Comparison of ENCODE assay signal across 15 cellular contexts in genomic region chr1:27593341-27594326, GRCh38. TPM values are rescaled to one million over a fixed set of nuclear protein-coding genes. Genes with fewer than 3 reads are reported as not detected.
DNase-seq lines count a peak whose midpoint lies in the region; ATAC-seq, FAIRE-seq and TF ChIP-seq lines count a peak whose summit lies in the region.
"Had no signal": no experiment of that assay in that cellular context is flagged by ENCODE, and none has a peak within 500 bp of the region (broad histone marks: within the 10 kb centered on the region; RNA-seq: fewer than 3 reads in every experiment).

No MANE protein-coding gene starts in this region.

- TF ChIP-seq POLR2A in IMR-90 (IDR thresholded peaks at IDR 0.05; ENCODE audit: low read depth, low read length) (no peak), GM18505 (IDR thresholded peaks at IDR 0.05; ENCODE audit: borderline replicate concordance, extremely low read depth, insufficient read depth, insufficient read length) (no peak)

- H4K5ac ChIP-seq in IMR-90 (ENCODE audit: low read depth, low read length) = no peak overlapping the region

- H3K4me3 ChIP-seq in IMR-90 (ENCODE audit: insufficient read depth, low read depth, low read length) = no peak overlapping the region
- no peak overlapping the region for H3K4me3 ChIP-seq in astrocyte (ENCODE audit: insufficient read depth, low read depth, low read length)
- H3K4me3 ChIP-seq in lower lobe of right lung = no peak overlapping the region
- H3K4me3 ChIP-seq: prostate gland had no signal

- H3K4me1 ChIP-seq in IMR-90 (ENCODE audit: control insufficient read depth, insufficient read depth, low read length) (peaks cover 73% of the 10 kb centered on the region), astrocyte (ENCODE audit: insufficient read depth, low read length) (peaks cover 82% of the 10 kb centered on the region), lower lobe of right lung (peaks cover 72% of the 10 kb centered on the region)

- H4K8ac ChIP-seq in IMR-90 (ENCODE audit: low read depth in 2 of 2, low read length in 2 of 2) = no peak overlapping the region

- 0 out of 2 replicates have a peak overlapping the region, but pooled peaks have one; percentile 93 for H2AK5ac ChIP-seq in IMR-90 (ENCODE audit: low read depth, low read length)

- H3K4ac ChIP-seq in IMR-90 (ENCODE audit: low read depth, low read length) = no peak overlapping the region

- no peak overlapping the region for H3K18ac ChIP-seq in IMR-90 (ENCODE audit: low read depth, low read length)

- H3K79me1 ChIP-seq in IMR-90 (ENCODE audit: low read depth in 1 of 2, low read length in 2 of 2) = peaks cover 39 to 99% of the 10 kb centered on the region in 2 experiments

- no peaks in the 10 kb centered on the region for H3K27me3 Mint-ChIP-seq in astrocyte (ENCODE audit: low read depth, unreplicated experiment)
- H3K27me3 Mint-ChIP-seq: CD4-positive, alpha-beta T cell had no signal

- no peak overlapping the region for H2BK120ac ChIP-seq in IMR-90 (ENCODE audit: low read depth, low read length)

- H3K27me3 ChIP-seq in IMR-90 (ENCODE audit: control insufficient read depth, insufficient read depth, low read length) = no peaks in the 10 kb centered on the region
- no peaks in the 10 kb centered on the region for H3K27me3 ChIP-seq in astrocyte (ENCODE audit: insufficient read depth, low read length)
- no peaks in the 10 kb centered on the region for H3K27me3 ChIP-seq in lower lobe of right lung (ENCODE audit: low read depth)

- FAIRE-seq in astrocyte (lab: Jason Lieb, UNC) = no peak

- H3K9me3 ChIP-seq in IMR-90 (ENCODE audit: control insufficient read depth, insufficient read depth, low read length) (no peaks in the 10 kb centered on the region), astrocyte (ENCODE audit: insufficient read depth, low read depth, low read length) (no peaks in the 10 kb centered on the region), lower lobe of right lung (no peaks in the 10 kb centered on the region)
- H3K9me3 ChIP-seq: prostate gland had no signal

- H2AFZ ChIP-seq in IMR-90 (replicated peaks; ENCODE audit: low read length, poor library complexity) (no peak overlapping the region), astrocyte (ENCODE audit: low read depth, low read length) (no peak overlapping the region)

- no peaks in the 10 kb centered on the region for H3K36me3 Mint-ChIP-seq in astrocyte (ENCODE audit: low read depth, unreplicated experiment)

- H4K20me1 ChIP-seq in IMR-90 (ENCODE audit: insufficient read depth, low read length) = peaks cover 92% of the 10 kb centered on the region
- peaks cover 100% of the 10 kb centered on the region for H4K20me1 ChIP-seq in astrocyte (ENCODE audit: insufficient read depth, low read length)

- H3K36me3 ChIP-seq in IMR-90 (ENCODE audit: control insufficient read depth, insufficient read depth, low read length) (peaks cover 3% of the 10 kb centered on the region; the same call in 1 of the 2 replicates), astrocyte (ENCODE audit: insufficient read depth, low read length) (peaks cover 4% of the 10 kb centered on the region), lower lobe of right lung (no peaks in the 10 kb centered on the region)
- H3K36me3 ChIP-seq: prostate gland had no signal

- in situ Hi-C loops in IMR-90 (cut with MboI; ENCODE audit: low sequenced_read_pairs) = no loop called here

- H3K9ac ChIP-seq in IMR-90 (ENCODE audit: low read depth, low read length) (no peak overlapping the region), astrocyte (ENCODE audit: low read length) (no peak overlapping the region)

- CTCF ChIA-PET in IMR-90 (lab: Yijun Ruan, JAX) = interaction anchor here (0.7 to 0.9 kb wide), 2 partner anchors 18 to 34 kb away, joined by 3 read pairs; no protein-coding TSS in a partner anchor

- POLR2A ChIA-PET in IMR-90 (lab: Charles Lee; ENCODE audit: unreplicated experiment) = no interaction called here

- no peak overlapping the region for H2BK15ac ChIP-seq in IMR-90 (ENCODE audit: low read depth, low read length)

- no peak overlapping the region for H3K4me2 ChIP-seq in IMR-90 (ENCODE audit: low read depth, low read length)
- peak overlapping the region; percentile 78 for H3K4me2 ChIP-seq in astrocyte (ENCODE audit: low read length)

- TF ChIP-seq CTCF in IMR-90 (conservative IDR thresholded peaks at IDR 0.05; ENCODE audit: low read depth, low read length) = no peak
- no peak for TF ChIP-seq CTCF in astrocyte (IDR thresholded peaks at IDR 0.05; ENCODE audit: insufficient read depth, low read depth, low read length)
- TF ChIP-seq CTCF in lower lobe of right lung (IDR thresholded peaks at IDR 0.05) = no peak

- H4K91ac ChIP-seq in IMR-90 (ENCODE audit: insufficient read depth, low read depth, low read length) = no peak overlapping the region

- H2BK5ac ChIP-seq in IMR-90 (ENCODE audit: low read depth, low read length, poor library complexity, severe bottlenecking) = no peak overlapping the region

- H3K23ac ChIP-seq in IMR-90 (ENCODE audit: low read depth, low read length) = no peak overlapping the region

- H2BK20ac ChIP-seq in IMR-90 (ENCODE audit: low read depth, low read length) = no peak overlapping the region

- no peak for DNase-seq in IMR-90
- DNase-seq in astrocyte (ENCODE audit: low read depth) = no peak
- no peak for DNase-seq in lower lobe of right lung
- DNase-seq in OCI-M2 (lab: John Stamatoyannopoulos, UW; ENCODE audit: unreplicated experiment) = no peak
- DNase-seq in HPDE6-E6E7 (ENCODE audit: extremely low spot score) = no peak
- DNase-seq: activated CD4-positive, CD25-positive, alpha-beta regulatory T cell; activated T-cell treated with anti-CD3 and anti-CD28 coated beads, Interleukin-2, amount 50 U/mL, for 1 hour; CD4-positive, alpha-beta T cell; HCEC 1CT; Karpas-422 had no signal

- H3K56ac ChIP-seq in IMR-90 (ENCODE audit: extremely low read depth, insufficient read depth, low read length) = no peak overlapping the region

- H3K27ac ChIP-seq in IMR-90 (ENCODE audit: insufficient read depth, low read length) (no peak overlapping the region), astrocyte (ENCODE audit: low read depth, low read length) (no peak overlapping the region), lower lobe of right lung (peak overlapping the region; percentile 18), temporal lobe (ENCODE audit: low read depth, low read length) (peak overlapping the region; percentile 10)

- peaks cover 16% of the 10 kb centered on the region for H3K4me1 Mint-ChIP-seq in astrocyte (ENCODE audit: low read depth, unreplicated experiment)

- peaks cover 41% of the 10 kb centered on the region for H3K9me1 ChIP-seq in IMR-90 (ENCODE audit: insufficient read depth, low read length)

- peak overlapping the region; percentile 23 for H3K4me3 Mint-ChIP-seq in astrocyte (ENCODE audit: unreplicated experiment)
- H3K4me3 Mint-ChIP-seq: CD4-positive, alpha-beta T cell had no signal

- peaks cover 90% of the 10 kb centered on the region for H3K79me2 ChIP-seq in astrocyte (ENCODE audit: insufficient read depth, low read length)

- no peaks in the 10 kb centered on the region for H3K9me3 Mint-ChIP-seq in astrocyte (ENCODE audit: unreplicated experiment)
- H3K9me3 Mint-ChIP-seq: CD4-positive, alpha-beta T cell had no signal

- peak overlapping the region; percentile 75 for H3K27ac Mint-ChIP-seq in astrocyte (ENCODE audit: unreplicated experiment)
- H3K27ac Mint-ChIP-seq: CD4-positive, alpha-beta T cell had no signal

- dilution Hi-C loops in IMR-90 (cut with HindIII; ENCODE audit: low sequenced_read_pairs, unreplicated experiment) = no loop called here

- intact Hi-C loops in IMR-90 (cut with micrococcal nuclease) (no loop called here), lower lobe of right lung (cut with DNase I) (no loop called here)

- ATAC-seq in IMR-90 (ENCODE audit: low read depth) (no peak), lower lobe of right lung (no peak), GM19351 (IDR thresholded peaks at IDR 0.05; ENCODE audit: unreplicated experiment) (no peak), GM18505 (IDR thresholded peaks at IDR 0.05; ENCODE audit: unreplicated experiment) (no peak)
- ATAC-seq: left lobe of liver had no signal

- 63% methylated on average over 4 of the region's 15 CpGs; no CpG with 5 or more reads in 1 of the 2 experiments for WGBS in IMR-90 (ENCODE audit: extremely low coverage in 2 of 2, insufficient read length in 1 of 2), 2 experiments

- H2AK9ac ChIP-seq in IMR-90 (replicated peaks; ENCODE audit: low read depth, low read length, poor library complexity) = peak overlapping the region; percentile 94

- no TSS peak for BruUV-seq in IMR-90 (replicated peaks; lab: Mats Ljungman, UMichigan)

- no peak for TF ChIP-seq RAD21 in IMR-90 (IDR thresholded peaks at IDR 0.05; ENCODE audit: low read length)

- no peak overlapping the region for H3K14ac ChIP-seq in IMR-90 (replicated peaks; ENCODE audit: low read depth, low read length)

TF ChIP-seq in IMR-90, 13 proteins besides CTCF, POLR2A, EP300 and RAD21:
- TF ChIP-seq RFX5 (IDR thresholded peaks at IDR 0.05; ENCODE audit: low read depth, low read length) = no peak
- TF ChIP-seq MAFK (IDR thresholded peaks at IDR 0.05; ENCODE audit: low read depth, low read length) = no peak
- TF ChIP-seq RCOR1 (IDR thresholded peaks at IDR 0.05; ENCODE audit: insufficient replicate concordance, low read length) = no peak
- TF ChIP-seq MAZ (IDR thresholded peaks at IDR 0.05; ENCODE audit: borderline replicate concordance, low read depth, low read length) = no peak
- no peak for TF ChIP-seq BHLHE40 (IDR thresholded peaks at IDR 0.05; ENCODE audit: low read depth, low read length)
TF ChIP-seq in IMR-90: peak in this region for 0.

RNA-seq across cellular contexts. Expression of gene AHDC1, which starts 10.3 kb away (rescaled TPM):
- total RNA-seq in IMR-90 (2012; rRNA removed) = 1.7 and 2.0 TPM in 2 replicates
- polyA plus RNA-seq in IMR-90 (2012; rRNA removed) = 11.6 and 16.1 TPM in 2 replicates
- 4.9 and 11.5 TPM in 2 replicates for polyA plus RNA-seq in IMR-90 (2012; cell fraction: cytosol; rRNA removed)
- polyA plus RNA-seq in IMR-90 (2012; cell fraction: nucleus; rRNA removed; ENCODE audit: low replicate concordance) = 25.9 and 46.8 TPM in 2 replicates
- total RNA-seq in astrocyte = 74.0 and 75.7 TPM in 2 replicates
- 23.7 TPM for total RNA-seq in lower lobe of right lung
- total RNA-seq in temporal lobe = 16.5 TPM

RNA-seq across cellular contexts. Expression of gene FGR, which starts 41.4 kb away (rescaled TPM):
- total RNA-seq in IMR-90 (2012; rRNA removed) (not detected in 2 replicates), astrocyte (0.17 TPM in 1 of 2 replicates, not detected in the other), lower lobe of right lung (193 TPM), temporal lobe (1.7 TPM)
- polyA plus RNA-seq in IMR-90 (2012; rRNA removed) = not detected in 2 replicates
- not detected in 2 replicates for polyA plus RNA-seq in IMR-90 (2012; cell fraction: cytosol; rRNA removed)
- polyA plus RNA-seq in IMR-90 (2012; cell fraction: nucleus; rRNA removed; ENCODE audit: low replicate concordance) = 0.08 TPM in 1 of 2 replicates, not detected in the other

Comparison
In these comparisons a context has a peak if more than half of its experiments do, and no peak if none do; other contexts are left out.
1. H3K27ac ChIP-seq: peak in lower lobe of right lung (single experiment) and temporal lobe (single experiment); none in IMR-90 (single experiment) and astrocyte (single experiment).
2. RNA of gene FGR, which starts 41.4 kb away (total RNA-seq): 193 TPM in lower lobe of right lung (single experiment); 1.7 TPM in temporal lobe (single experiment), not detected in IMR-90 and 0.17 TPM in astrocyte; every median in the first group is over 10 times any median in the second.